ENCODE assay signal across 20 cellular contexts in genomic region chr13:23697772-23698313, GRCh38.
"Had no signal": no experiment of that assay in that cellular context is flagged by ENCODE, and none has a peak within 500 bp of the region (broad histone marks: within the 10 kb centered on the region; RNA-seq: fewer than 3 reads in every experiment).

No MANE protein-coding gene starts in this region.

- H3K36me3 ChIP-seq: heart left ventricle, lower lobe of right lung, vagina had no signal

- H3K27ac Mint-ChIP-seq: activated CD4-positive, alpha-beta memory T cell treated with anti-CD3 and anti-CD28 coated beads, Interleukin-2, amount 10 ng/mL, durations not matched to agents 7 days and 5 days; activated CD4-positive, alpha-beta T cell treated with anti-CD3 and anti-CD28 coated beads, Interleukin-2, amount 10 ng/mL, durations not matched to agents 24 days and 14 days; activated T-helper 1 cell treated with anti-CD3 and anti-CD28 coated beads, Interleukin-12 subunit alpha, Interleukin-12 subunit beta, Interleukin-2, Interleukin-4 antibody, amounts not matched to agents 30 ng/mL and 10 ng/mL and 1 ng/mL, durations not matched to agents 14 hours and 24 hours and 36 hours; endodermal cell; progenitor cell of endocrine pancreas; stimulated activated naive CD8-positive, alpha-beta T cell treated with anti-CD3 and anti-CD28 coated beads, Interleukin-15, amount 100 ng/mL, for 72 hours had no signal

- H3K9me3 ChIP-seq: heart left ventricle, lower lobe of right lung, vagina had no signal

- H3K9me3 Mint-ChIP-seq: activated CD4-positive, alpha-beta memory T cell treated with anti-CD3 and anti-CD28 coated beads, Interleukin-2, amount 10 ng/mL, durations not matched to agents 7 days and 5 days; activated CD4-positive, alpha-beta T cell treated with anti-CD3 and anti-CD28 coated beads, Interleukin-2, amount 10 ng/mL, durations not matched to agents 24 days and 14 days; activated naive CD8-positive, alpha-beta T cell treated with anti-CD3 and anti-CD28 coated beads, Interleukin-2, amount 10 ng/mL, durations not matched to agents 7 days and 5 days; activated T-helper 1 cell treated with anti-CD3 and anti-CD28 coated beads, Interleukin-12 subunit alpha, Interleukin-12 subunit beta, Interleukin-2, Interleukin-4 antibody, amounts not matched to agents 30 ng/mL and 10 ng/mL and 1 ng/mL, durations not matched to agents 14 hours and 24 hours and 36 hours; endodermal cell; stimulated activated naive CD8-positive, alpha-beta T cell treated with anti-CD3 and anti-CD28 coated beads, Interleukin-15, amount 100 ng/mL, for 72 hours had no signal

- H3K27ac ChIP-seq: coronary artery, lower lobe of right lung, vagina, VCaP had no signal

- H3K27me3 Mint-ChIP-seq: activated CD4-positive, alpha-beta memory T cell treated with anti-CD3 and anti-CD28 coated beads, Interleukin-2, amount 10 ng/mL, durations not matched to agents 7 days and 5 days; activated CD4-positive, alpha-beta T cell treated with anti-CD3 and anti-CD28 coated beads, Interleukin-2, amount 10 ng/mL, durations not matched to agents 24 days and 14 days; activated naive CD8-positive, alpha-beta T cell treated with anti-CD3 and anti-CD28 coated beads, Interleukin-2, amount 10 ng/mL, durations not matched to agents 7 days and 5 days; stimulated activated naive CD8-positive, alpha-beta T cell treated with anti-CD3 and anti-CD28 coated beads, Interleukin-15, amount 100 ng/mL, for 72 hours had no signal

- H3K4me3 Mint-ChIP-seq: activated CD4-positive, alpha-beta memory T cell treated with anti-CD3 and anti-CD28 coated beads, Interleukin-2, amount 10 ng/mL, durations not matched to agents 7 days and 5 days; activated CD4-positive, alpha-beta T cell treated with anti-CD3 and anti-CD28 coated beads, Interleukin-2, amount 10 ng/mL, durations not matched to agents 24 days and 14 days; activated naive CD8-positive, alpha-beta T cell treated with anti-CD3 and anti-CD28 coated beads, Interleukin-2, amount 10 ng/mL, durations not matched to agents 7 days and 5 days; activated T-helper 1 cell treated with anti-CD3 and anti-CD28 coated beads, Interleukin-12 subunit alpha, Interleukin-12 subunit beta, Interleukin-2, Interleukin-4 antibody, amounts not matched to agents 30 ng/mL and 10 ng/mL and 1 ng/mL, durations not matched to agents 14 hours and 24 hours and 36 hours; endodermal cell; stimulated activated naive CD8-positive, alpha-beta T cell treated with anti-CD3 and anti-CD28 coated beads, Interleukin-15, amount 100 ng/mL, for 72 hours had no signal

- H3K4me3 ChIP-seq: coronary artery, heart left ventricle, lower lobe of right lung, vagina had no signal

- ATAC-seq: activated CD4-positive, CD25-positive, alpha-beta regulatory T cell treated with anti-CD3 and anti-CD28 coated beads, Interleukin-2, amount 50 U/mL, for 24 hours; heart left ventricle; left colon; naive thymus-derived CD4-positive, alpha-beta T cell; stimulated activated naive CD8-positive, alpha-beta T cell treated with anti-CD3 and anti-CD28 coated beads, Interleukin-15, amount 100 ng/mL, for 72 hours had no signal

- DNase-seq: activated CD4-positive, alpha-beta memory T cell treated with anti-CD3 and anti-CD28 coated beads, Interleukin-2, amount 10 ng/mL, durations not matched to agents 7 days and 5 days; activated CD4-positive, alpha-beta T cell treated with anti-CD3 and anti-CD28 coated beads, Interleukin-2, amount 10 ng/mL, durations not matched to agents 24 days and 14 days; activated gamma-delta T cell treated with Interleukin-2 at 50 U/mL for 16 hours; activated naive CD8-positive, alpha-beta T cell treated with anti-CD3 and anti-CD28 coated beads, Interleukin-2, amount 10 ng/mL, durations not matched to agents 7 days and 5 days; amygdala; endodermal cell; heart left ventricle; left colon; lower lobe of right lung; naive thymus-derived CD4-positive, alpha-beta T cell; stimulated activated CD4-positive, alpha-beta T cell treated with anti-CD3 and anti-CD28 coated beads, Interleukin-12 subunit alpha, Interleukin-12 subunit beta, amount 100 ng/mL, for 4 hours; stimulated activated CD4-positive, alpha-beta T cell treated with anti-CD3 and anti-CD28 coated beads, Interleukin-4, amount 100 ng/mL, for 4 hours; stimulated activated naive CD8-positive, alpha-beta T cell treated with anti-CD3 and anti-CD28 coated beads, Interleukin-15, amount 100 ng/mL, for 72 hours; trophoblast cell had no signal

- H3K27me3 ChIP-seq: heart left ventricle, vagina had no signal

- H3K36me3 Mint-ChIP-seq: activated naive CD8-positive, alpha-beta T cell treated with anti-CD3 and anti-CD28 coated beads, Interleukin-2, amount 10 ng/mL, durations not matched to agents 7 days and 5 days had no signal
